In genomic region chr1:33346921-33347649, GRCh38 we compare ENCODE assay signal across 1 cellular context.
A peak's percentile ranks its signal among the peaks of the same experiment; 100 is the strongest.
TF ChIP-seq lines count a peak whose summit lies in the region.

No MANE protein-coding gene starts in this region.

TF ChIP-seq in HepG2, 621 proteins besides CTCF, POLR2A, EP300 and RAD21 (continued from another document and continues in another):
- TF ChIP-seq PAWR (CRISPR knock-in tag; IDR thresholded peaks at IDR 0.05; ENCODE audit: borderline replicate concordance) (no peak), CENPT (CRISPR knock-in tag; IDR thresholded peaks at IDR 0.05; ENCODE audit: low read depth) (no peak), ZNF343 (CRISPR knock-in tag; IDR thresholded peaks at IDR 0.05) (no peak), ZNF567 (CRISPR knock-in tag; IDR thresholded peaks at IDR 0.05; ENCODE audit: borderline replicate concordance) (peak; percentile 66; the same call in 1 of the 2 replicates), MED1 (CRISPR knock-in tag; IDR thresholded peaks at IDR 0.05) (peak; percentile 81), ATF7 (IDR thresholded peaks at IDR 0.05) (no peak), ATF7 (CRISPR knock-in tag; IDR thresholded peaks at IDR 0.05) (no peak), CERS6 (CRISPR knock-in tag; IDR thresholded peaks at IDR 0.05) (no peak), ZNF639 (CRISPR knock-in tag; conservative IDR thresholded peaks at IDR 0.05) (0 out of 2 replicates have a peak, but pooled peaks have one; percentile 70), ZBTB1 (CRISPR knock-in tag; IDR thresholded peaks at IDR 0.05; ENCODE audit: borderline replicate concordance) (no peak), FOXM1 (CRISPR knock-in tag; IDR thresholded peaks at IDR 0.05) (no peak), ZFP36L2 (CRISPR knock-in tag; IDR thresholded peaks at IDR 0.05) (no peak), SIN3A (IDR thresholded peaks at IDR 0.05; ENCODE audit: borderline replicate concordance, low read depth, low read length) (peak; percentile 81), SYNCRIP (IDR thresholded peaks at IDR 0.05; ENCODE audit: insufficient read depth, low read depth, low read length) (no peak), ZNF468 (CRISPR knock-in tag; IDR thresholded peaks at IDR 0.05) (no peak), ZNF605 (CRISPR knock-in tag; IDR thresholded peaks at IDR 0.05) (no peak; the same call in 1 of the 2 replicates), PITX1 (CRISPR knock-in tag; IDR thresholded peaks at IDR 0.05) (0 out of 2 replicates have a peak, but pooled peaks have one; percentile 17), IRF2 (CRISPR knock-in tag; IDR thresholded peaks at IDR 0.05) (peak; percentile 18; the same call in 1 of the 2 replicates), RERE (CRISPR knock-in tag; IDR thresholded peaks at IDR 0.05; ENCODE audit: low read depth) (no peak), MIER2 (CRISPR knock-in tag; IDR thresholded peaks at IDR 0.05) (no peak), SMC3 (IDR thresholded peaks at IDR 0.05; ENCODE audit: low read length) (no peak), EZH2 (conservative IDR thresholded peaks at IDR 0.05; ENCODE audit: low read depth, low read length) (no peak), MAF1 (CRISPR knock-in tag; IDR thresholded peaks at IDR 0.05; ENCODE audit: borderline replicate concordance) (no peak), ZNF382 (CRISPR knock-in tag; IDR thresholded peaks at IDR 0.05; ENCODE audit: borderline replicate concordance) (no peak), MYNN (CRISPR knock-in tag; IDR thresholded peaks at IDR 0.05; ENCODE audit: low read depth) (no peak), TOE1 (CRISPR knock-in tag; IDR thresholded peaks at IDR 0.05) (no peak), MNT (IDR thresholded peaks at IDR 0.05) (peak; percentile 34; the same call in 1 of the 2 replicates), ZNF576 (CRISPR knock-in tag; IDR thresholded peaks at IDR 0.05) (no peak), SRSF4 (IDR thresholded peaks at IDR 0.05; ENCODE audit: low read depth, low read length, poor library complexity, severe bottlenecking) (no peak), RARA (CRISPR knock-in tag; IDR thresholded peaks at IDR 0.05) (peak; percentile 79), NFIB (CRISPR knock-in tag; IDR thresholded peaks at IDR 0.05; ENCODE audit: borderline replicate concordance) (no peak)
- TF ChIP-seq, protein P1, sequence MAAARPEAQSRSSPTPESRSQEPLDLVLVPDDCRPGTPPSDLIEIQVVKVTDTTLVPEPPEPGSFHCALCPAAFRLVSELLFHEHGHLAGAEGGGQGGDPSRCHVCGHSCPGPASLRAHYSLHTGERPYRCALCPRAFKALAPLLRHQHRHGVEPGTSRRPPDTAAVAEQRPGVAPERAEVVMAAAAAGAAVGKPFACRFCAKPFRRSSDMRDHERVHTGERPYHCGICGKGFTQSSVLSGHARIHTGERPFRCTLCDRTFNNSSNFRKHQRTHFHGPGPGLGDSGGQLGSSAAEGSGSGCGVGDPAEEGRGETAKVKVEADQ (CRISPR knock-in tag; IDR thresholded peaks at IDR 0.05; ENCODE audit: borderline replicate concordance), result no peak
- TF ChIP-seq, protein P2, sequence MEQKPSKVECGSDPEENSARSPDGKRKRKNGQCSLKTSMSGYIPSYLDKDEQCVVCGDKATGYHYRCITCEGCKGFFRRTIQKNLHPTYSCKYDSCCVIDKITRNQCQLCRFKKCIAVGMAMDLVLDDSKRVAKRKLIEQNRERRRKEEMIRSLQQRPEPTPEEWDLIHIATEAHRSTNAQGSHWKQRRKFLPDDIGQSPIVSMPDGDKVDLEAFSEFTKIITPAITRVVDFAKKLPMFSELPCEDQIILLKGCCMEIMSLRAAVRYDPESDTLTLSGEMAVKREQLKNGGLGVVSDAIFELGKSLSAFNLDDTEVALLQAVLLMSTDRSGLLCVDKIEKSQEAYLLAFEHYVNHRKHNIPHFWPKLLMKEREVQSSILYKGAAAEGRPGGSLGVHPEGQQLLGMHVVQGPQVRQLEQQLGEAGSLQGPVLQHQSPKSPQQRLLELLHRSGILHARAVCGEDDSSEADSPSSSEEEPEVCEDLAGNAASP (CRISPR knock-in tag; IDR thresholded peaks at IDR 0.05; ENCODE audit: borderline replicate concordance), result 0 out of 2 replicates have a peak, but pooled peaks have one; percentile 15
- TF ChIP-seq, protein P3, sequence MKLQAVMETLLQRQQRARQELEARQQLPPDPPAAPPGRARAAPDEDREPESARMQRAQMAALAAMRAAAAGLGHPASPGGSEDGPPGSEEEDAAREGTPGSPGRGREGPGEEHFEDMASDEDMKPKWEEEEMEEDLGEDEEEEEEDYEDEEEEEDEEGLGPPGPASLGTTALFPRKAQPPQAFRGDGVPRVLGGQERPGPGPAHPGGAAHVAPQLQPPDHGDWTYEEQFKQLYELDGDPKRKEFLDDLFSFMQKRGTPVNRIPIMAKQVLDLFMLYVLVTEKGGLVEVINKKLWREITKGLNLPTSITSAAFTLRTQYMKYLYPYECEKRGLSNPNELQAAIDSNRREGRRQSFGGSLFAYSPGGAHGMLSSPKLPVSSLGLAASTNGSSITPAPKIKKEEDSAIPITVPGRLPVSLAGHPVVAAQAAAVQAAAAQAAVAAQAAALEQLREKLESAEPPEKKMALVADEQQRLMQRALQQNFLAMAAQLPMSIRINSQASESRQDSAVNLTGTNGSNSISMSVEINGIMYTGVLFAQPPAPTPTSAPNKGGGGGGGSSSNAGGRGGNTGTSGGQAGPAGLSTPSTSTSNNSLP (IDR thresholded peaks at IDR 0.05; ENCODE audit: low read depth, low read length), result peak; percentile 83
- TF ChIP-seq, protein P4, sequence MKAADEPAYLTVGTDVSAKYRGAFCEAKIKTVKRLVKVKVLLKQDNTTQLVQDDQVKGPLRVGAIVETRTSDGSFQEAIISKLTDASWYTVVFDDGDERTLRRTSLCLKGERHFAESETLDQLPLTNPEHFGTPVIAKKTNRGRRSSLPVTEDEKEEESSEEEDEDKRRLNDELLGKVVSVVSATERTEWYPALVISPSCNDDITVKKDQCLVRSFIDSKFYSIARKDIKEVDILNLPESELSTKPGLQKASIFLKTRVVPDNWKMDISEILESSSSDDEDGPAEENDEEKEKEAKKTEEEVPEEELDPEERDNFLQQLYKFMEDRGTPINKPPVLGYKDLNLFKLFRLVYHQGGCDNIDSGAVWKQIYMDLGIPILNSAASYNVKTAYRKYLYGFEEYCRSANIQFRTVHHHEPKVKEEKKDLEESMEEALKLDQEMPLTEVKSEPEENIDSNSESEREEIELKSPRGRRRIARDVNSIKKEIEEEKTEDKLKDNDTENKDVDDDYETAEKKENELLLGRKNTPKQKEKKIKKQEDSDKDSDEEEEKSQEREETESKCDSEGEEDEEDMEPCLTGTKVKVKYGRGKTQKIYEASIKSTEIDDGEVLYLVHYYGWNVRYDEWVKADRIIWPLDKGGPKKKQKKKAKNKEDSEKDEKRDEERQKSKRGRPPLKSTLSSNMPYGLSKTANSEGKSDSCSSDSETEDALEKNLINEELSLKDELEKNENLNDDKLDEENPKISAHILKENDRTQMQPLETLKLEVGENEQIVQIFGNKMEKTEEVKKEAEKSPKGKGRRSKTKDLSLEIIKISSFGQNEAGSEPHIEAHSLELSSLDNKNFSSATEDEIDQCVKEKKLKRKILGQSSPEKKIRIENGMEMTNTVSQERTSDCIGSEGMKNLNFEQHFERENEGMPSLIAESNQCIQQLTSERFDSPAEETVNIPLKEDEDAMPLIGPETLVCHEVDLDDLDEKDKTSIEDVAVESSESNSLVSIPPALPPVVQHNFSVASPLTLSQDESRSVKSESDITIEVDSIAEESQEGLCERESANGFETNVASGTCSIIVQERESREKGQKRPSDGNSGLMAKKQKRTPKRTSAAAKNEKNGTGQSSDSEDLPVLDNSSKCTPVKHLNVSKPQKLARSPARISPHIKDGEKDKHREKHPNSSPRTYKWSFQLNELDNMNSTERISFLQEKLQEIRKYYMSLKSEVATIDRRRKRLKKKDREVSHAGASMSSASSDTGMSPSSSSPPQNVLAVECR (CRISPR knock-in tag; IDR thresholded peaks at IDR 0.05; ENCODE audit: borderline replicate concordance), result peak; percentile 61
